ENCODE assay signal across 10 cellular contexts in genomic region chr9:19641046-19641445, GRCh38.
DNase-seq lines count a peak whose midpoint lies in the region; ATAC-seq and TF ChIP-seq lines count a peak whose summit lies in the region.
"Had no signal": no experiment of that assay in that cellular context is flagged by ENCODE, and none has a peak within 500 bp of the region (broad histone marks: within the 10 kb centered on the region; RNA-seq: fewer than 3 reads in every experiment).

No MANE protein-coding gene starts in this region.

- 0 out of 2 replicates have a peak overlapping the region, but pooled peaks have one; percentile 34 for H3K27ac Mint-ChIP-seq in WTC11
- no peak overlapping the region for H3K27ac Mint-ChIP-seq in naive thymus-derived CD8-positive, alpha-beta T cell

- no peaks in the 10 kb centered on the region for H3K36me3 Mint-ChIP-seq in WTC11
- no peaks in the 10 kb centered on the region for H3K36me3 Mint-ChIP-seq in naive thymus-derived CD8-positive, alpha-beta T cell

- CTCF ChIA-PET in WTC11 (lab: Charles Lee) = interaction anchor here (0.8 to 1.8 kb wide), 7 partner anchors 12 to 281 kb away, joined by 3 to 6 read pairs (median 3); no protein-coding TSS in a partner anchor

- H3K27me3 Mint-ChIP-seq in WTC11 (ENCODE audit: low read depth) = no peaks in the 10 kb centered on the region
- H3K27me3 Mint-ChIP-seq in naive thymus-derived CD8-positive, alpha-beta T cell = peaks cover 2 to 7% (median 5%) of the 10 kb centered on the region in 5 donors

- TF ChIP-seq CTCF in WTC11 (IDR thresholded peaks at IDR 0.05) = no peak

- peaks cover 22% of the 10 kb centered on the region for H3K4me1 Mint-ChIP-seq in WTC11
- no peaks in the 10 kb centered on the region for H3K4me1 Mint-ChIP-seq in naive thymus-derived CD8-positive, alpha-beta T cell

- DNase-seq in EL = peak; percentile 1
- DNase-seq in Kasumi-1 (lab: John Stamatoyannopoulos, UW) = peak; percentile 6 to 24
- no peak for DNase-seq in WTC11 (ENCODE audit: low spot score)
- DNase-seq in medulla oblongata (ENCODE audit: extremely low spot score) = peak; percentile 78
- DNase-seq in naive thymus-derived CD8-positive, alpha-beta T cell = no peak
- DNase-seq: activated CD4-positive, CD25-positive, alpha-beta regulatory T cell; body of pancreas; NCI-H2107 had no signal

- ATAC-seq in WTC11 (peak; percentile 73), GM21447 (IDR thresholded peaks at IDR 0.05; ENCODE audit: unreplicated experiment) (no peak)
- ATAC-seq in naive thymus-derived CD8-positive, alpha-beta T cell = no peak
- ATAC-seq in activated CD4-positive, CD25-positive, alpha-beta regulatory T cell treated with anti-CD3 and anti-CD28 coated beads, Interleukin-2, amount 50 U/mL, for 24 hours = no peak
- ATAC-seq: body of pancreas had no signal

- H3K9me3 Mint-ChIP-seq in WTC11 = no peaks in the 10 kb centered on the region
- H3K9me3 Mint-ChIP-seq in naive thymus-derived CD8-positive, alpha-beta T cell = no peaks in the 10 kb centered on the region

- no peak overlapping the region for H3K4me3 Mint-ChIP-seq in WTC11
- no peak overlapping the region for H3K4me3 Mint-ChIP-seq in naive thymus-derived CD8-positive, alpha-beta T cell

- POLR2A ChIA-PET in WTC11 (lab: Charles Lee) = no interaction called here
- POLR2A ChIA-PET in naive thymus-derived CD8-positive, alpha-beta T cell (lab: Charles Lee) = no interaction called here

TF ChIP-seq in WTC11, 78 proteins besides CTCF, POLR2A, EP300 and RAD21:
- TF ChIP-seq NFATC4 (CRISPR knock-in tag; IDR thresholded peaks at IDR 0.05) = no peak
- no peak for TF ChIP-seq HMGA2 (CRISPR knock-in tag; IDR thresholded peaks at IDR 0.05)
- no peak for TF ChIP-seq OVOL2 (CRISPR knock-in tag; IDR thresholded peaks at IDR 0.05; ENCODE audit: borderline replicate concordance)
- no peak for TF ChIP-seq FOXP1 (CRISPR knock-in tag; IDR thresholded peaks at IDR 0.05; ENCODE audit: borderline replicate concordance)
- no peak for TF ChIP-seq ZNF219 (CRISPR knock-in tag; IDR thresholded peaks at IDR 0.05; ENCODE audit: borderline replicate concordance)
- TF ChIP-seq EMX1 (CRISPR knock-in tag; IDR thresholded peaks at IDR 0.05) = no peak
- TF ChIP-seq ZBTB43 (CRISPR knock-in tag; IDR thresholded peaks at IDR 0.05) = no peak
TF ChIP-seq in WTC11: peak in this region for 0.

Comparison
In these comparisons a context has a peak if more than half of its experiments do, and no peak if none do; other contexts are left out.
1. DNase-seq: peak in EL (single experiment), Kasumi-1 (2 of 2) and medulla oblongata (single experiment); none in WTC11 (single experiment) and naive thymus-derived CD8-positive, alpha-beta T cell (0 of 10).